In the genomic region with DNA sequence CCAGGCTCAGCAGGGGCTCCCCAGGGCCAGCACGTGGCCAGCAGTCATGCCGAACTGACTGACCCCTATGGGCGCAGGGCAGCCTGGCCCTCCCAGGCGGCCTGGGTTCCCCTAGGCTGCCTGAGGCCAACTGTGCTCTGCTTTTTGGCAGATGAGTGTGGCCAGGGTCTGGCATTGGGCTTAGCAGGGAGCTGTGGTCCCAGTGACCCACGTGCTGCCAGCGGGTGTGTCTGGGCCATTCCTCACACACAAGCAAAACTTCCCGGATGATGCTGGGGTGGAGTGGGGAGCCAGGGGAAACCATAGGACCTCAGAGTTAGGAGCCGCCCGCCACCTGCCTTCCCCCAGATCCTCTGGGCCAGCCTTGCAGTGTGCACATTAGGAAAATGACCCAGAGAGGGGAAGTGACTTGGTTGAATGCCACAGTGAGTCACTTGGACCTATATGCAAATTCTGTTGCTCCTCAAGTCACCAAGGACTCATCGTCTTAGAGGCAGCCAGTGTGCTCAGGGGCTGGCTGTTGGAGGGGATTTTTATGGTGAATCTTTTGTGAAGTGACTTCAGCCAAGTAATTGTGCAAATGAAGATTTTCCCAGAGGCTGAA, we compare ENCODE assay signal across 8 cellular contexts. TPM values are rescaled to one million over a fixed set of nuclear protein-coding genes. Genes with fewer than 3 reads are reported as not detected.
DNase-seq lines count a peak whose midpoint lies in the region; ATAC-seq and TF ChIP-seq lines count a peak whose summit lies in the region.

No MANE protein-coding gene starts in this region.

- H3K4me3 ChIP-seq in DND-41 (ENCODE audit: low read depth in 1 of 2, low read length in 2 of 2): peak overlapping the region in 1 of 2 experiments; percentile 1; a peak in 1 of 4 replicates
- H3K4me3 ChIP-seq in fibroblast of the aortic adventitia (ENCODE audit: low read depth, low read length): no peak overlapping the region
- no peak overlapping the region for H3K4me3 ChIP-seq in upper lobe of left lung

- no peak for TF ChIP-seq EP300 in upper lobe of left lung (IDR thresholded peaks at IDR 0.05)

- DNase-seq in DND-41 (no peak), GM19238 (ENCODE audit: insufficient read length, low spot score) (peak; percentile 76), T1000 (lab: John Stamatoyannopoulos, UW) (peak; percentile 24), fibroblast of the aortic adventitia (ENCODE audit: low read depth) (peak; percentile 62), upper lobe of left lung (peak in 1 of 2 donors; percentile 52), anterior cingulate cortex (lab: John Stamatoyannopoulos, UW) (no peak), iPS-NIHi11 (ENCODE audit: low spot score) (no peak)

- H4K20me1 ChIP-seq in DND-41 (ENCODE audit: insufficient read depth, low read length): peaks cover 4% of the 10 kb centered on the region; the same call in 1 of the 2 replicates

- no peaks in the 10 kb centered on the region for H3K27me3 ChIP-seq in DND-41 (ENCODE audit: insufficient read depth, low read length, poor library complexity)
- H3K27me3 ChIP-seq in upper lobe of left lung: no peaks in the 10 kb centered on the region

- H3K9me3 ChIP-seq in DND-41 (ENCODE audit: insufficient read depth, low read length, severe bottlenecking) (no peaks in the 10 kb centered on the region), upper lobe of left lung (no peaks in the 10 kb centered on the region)

- H3K4me2 ChIP-seq in DND-41 (ENCODE audit: insufficient read depth, low read length): peak overlapping the region; percentile 41

- 25 to 65% methylated on average over 1 to 9 of the region's 10 CpGs for WGBS in upper lobe of left lung, 2 donors

- ATAC-seq in DND-41 (ENCODE audit: insufficient read depth, low read depth) (peak; percentile 6), HG03175 (IDR thresholded peaks at IDR 0.05; ENCODE audit: unreplicated experiment) (peak; percentile 76), upper lobe of left lung (ENCODE audit: low FRiP score in 2 of 2) (peak; percentile 35 to 62)

- TF ChIP-seq POLR2A in upper lobe of left lung (IDR thresholded peaks at IDR 0.05): no peak

- H3K36me3 ChIP-seq in DND-41 (ENCODE audit: insufficient read depth, low read length) (peaks cover 16% of the 10 kb centered on the region), upper lobe of left lung (peaks cover 0 to 6% (median 0%) of the 10 kb centered on the region in 4 donors)

- H3K27ac ChIP-seq in DND-41 (ENCODE audit: low read length) (peak overlapping the region; percentile 95), upper lobe of left lung (peak overlapping the region; percentile 69 to 85 (median 80))

- TF ChIP-seq CTCF in DND-41 (IDR thresholded peaks at IDR 0.05; ENCODE audit: borderline replicate concordance, extremely low read depth, low read length, poor library complexity, severe bottlenecking) (no peak), fibroblast of the aortic adventitia (IDR thresholded peaks at IDR 0.05; ENCODE audit: insufficient read depth, low read length) (no peak), upper lobe of left lung (IDR thresholded peaks at IDR 0.05) (no peak)

- H3K9ac ChIP-seq in DND-41 (ENCODE audit: low read depth, low read length): peak overlapping the region; percentile 40

- H3K79me2 ChIP-seq in DND-41 (ENCODE audit: insufficient read depth, low read length): peaks cover 46% of the 10 kb centered on the region

- no peak overlapping the region for H2AFZ ChIP-seq in DND-41 (ENCODE audit: low read depth, low read length)

- H3K4me1 ChIP-seq in DND-41 (ENCODE audit: insufficient read depth, low read length) (peaks cover 99% of the 10 kb centered on the region), upper lobe of left lung (peaks cover 55 to 69% (median 58%) of the 10 kb centered on the region in 4 donors)

RNA-seq across cellular contexts. Expression of a gene that starts 6.6 kb away (rescaled TPM):
- total RNA-seq in fibroblast of the aortic adventitia (ENCODE audit: low replicate concordance) (0.45 and 0.74 TPM in 2 replicates), upper lobe of left lung (10 to 100 TPM in 2 of 6 donors, 1 to 10 TPM in 4; 7.3 to 20.9 (median 8.8) TPM)

Comparison
In these comparisons a context has a peak if more than half of its experiments do, and no peak if none do; other contexts are left out.
1. ATAC-seq: peak in every context shown above with its lines; median percentile 76 in HG03175; 48 in upper lobe of left lung; 6 in DND-41.
2. DNase-seq: peak in GM19238 (single experiment), T1000 (single experiment) and fibroblast of the aortic adventitia (single experiment); none in DND-41 (single experiment), anterior cingulate cortex (0 of 58) and iPS-NIHi11 (single experiment).